1 cellular context compared by ENCODE assay signal in the genomic region with DNA sequence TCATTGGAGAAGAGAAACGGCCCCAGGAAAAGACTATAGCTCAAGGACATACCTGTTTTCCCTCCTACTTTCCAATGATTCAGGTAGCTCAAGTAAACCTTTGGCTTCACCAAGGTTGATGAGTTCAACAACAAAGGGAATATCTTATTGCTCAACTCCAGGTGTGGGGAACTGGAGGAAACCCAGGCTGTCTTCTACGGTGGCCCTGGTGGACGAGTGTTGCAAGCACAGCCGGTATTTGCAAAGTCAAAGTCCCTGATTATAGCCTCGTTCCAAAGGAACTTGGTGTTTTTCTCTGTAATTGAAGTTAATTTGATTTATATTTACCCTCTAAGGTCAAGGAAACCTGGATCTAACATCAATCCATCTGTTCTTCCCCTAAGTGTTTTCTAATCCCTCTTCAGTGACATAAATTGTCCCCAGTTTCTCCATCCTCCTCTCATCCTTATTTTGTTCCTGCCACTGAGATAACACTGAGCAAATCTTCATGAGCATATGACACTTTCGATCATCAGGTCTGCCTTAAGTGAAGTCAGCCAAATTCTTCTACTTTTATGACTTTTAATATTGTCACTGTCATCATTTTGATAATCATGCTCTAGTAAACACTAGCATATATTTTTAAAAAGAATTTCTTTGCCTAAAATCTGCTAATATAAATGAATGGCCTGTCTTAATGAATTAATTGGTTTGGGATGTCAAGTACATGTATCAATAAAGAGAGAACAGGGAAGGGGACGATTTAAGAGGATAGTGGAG.
TF ChIP-seq lines count a peak whose summit lies in the region.

No MANE protein-coding gene starts in this region.

TF ChIP-seq in SK-N-SH, 30 proteins besides CTCF, POLR2A, EP300 and RAD21:
- TF ChIP-seq SIN3A (IDR thresholded peaks at IDR 0.05; ENCODE audit: borderline replicate concordance, low read depth, low read length) (no peak), FOXJ3 (CRISPR knock-in tag; IDR thresholded peaks at IDR 0.05) (no peak)
- TF ChIP-seq, protein P1, sequence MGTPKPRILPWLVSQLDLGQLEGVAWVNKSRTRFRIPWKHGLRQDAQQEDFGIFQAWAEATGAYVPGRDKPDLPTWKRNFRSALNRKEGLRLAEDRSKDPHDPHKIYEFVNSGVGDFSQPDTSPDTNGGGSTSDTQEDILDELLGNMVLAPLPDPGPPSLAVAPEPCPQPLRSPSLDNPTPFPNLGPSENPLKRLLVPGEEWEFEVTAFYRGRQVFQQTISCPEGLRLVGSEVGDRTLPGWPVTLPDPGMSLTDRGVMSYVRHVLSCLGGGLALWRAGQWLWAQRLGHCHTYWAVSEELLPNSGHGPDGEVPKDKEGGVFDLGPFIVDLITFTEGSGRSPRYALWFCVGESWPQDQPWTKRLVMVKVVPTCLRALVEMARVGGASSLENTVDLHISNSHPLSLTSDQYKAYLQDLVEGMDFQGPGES (IDR thresholded peaks at IDR 0.05; ENCODE audit: low read depth, low read length): no peak
